In the genomic region with DNA sequence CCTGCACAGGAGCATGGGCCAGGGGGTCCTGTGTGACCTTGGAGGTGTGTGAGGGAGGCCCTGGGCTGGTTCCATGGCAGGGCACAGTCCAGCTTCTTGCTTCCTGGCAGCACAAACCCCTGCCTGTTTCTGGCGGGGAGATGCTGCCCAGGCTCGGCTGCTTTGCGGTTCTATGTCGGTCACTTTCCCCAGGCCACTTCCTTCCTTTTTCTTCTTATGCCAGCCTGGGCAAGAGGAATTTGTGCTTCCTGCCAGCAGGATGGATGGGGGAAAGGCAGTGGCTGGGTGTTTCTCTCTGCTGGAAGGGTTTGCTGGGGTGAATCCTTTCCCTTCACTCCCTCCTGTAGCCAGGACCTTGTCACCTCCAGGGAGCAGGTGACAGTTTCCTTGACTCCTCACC, we compare ENCODE assay signal across 11 cellular contexts. TPM values are rescaled to one million over a fixed set of nuclear protein-coding genes. Genes with fewer than 3 reads are reported as not detected.
DNase-seq lines count a peak whose midpoint lies in the region; ATAC-seq lines count a peak whose summit lies in the region.
"Had no signal": no experiment of that assay in that cellular context is flagged by ENCODE, and none has a peak within 500 bp of the region (broad histone marks: within the 10 kb centered on the region; RNA-seq: fewer than 3 reads in every experiment).

No MANE protein-coding gene starts in this region.

- peaks cover 68% of the 10 kb centered on the region for H3F3A ChIP-seq in GM23248 (ENCODE audit: insufficient read depth)

- H3K9ac ChIP-seq in GM23248 (peak overlapping the region; percentile 20; the same call in 1 of the 2 replicates), stomach smooth muscle (ENCODE audit: low read length in 2 of 2) (no peak overlapping the region)

- no peak overlapping the region for H3K4me3 ChIP-seq in GM23248
- H3K4me3 ChIP-seq in stomach smooth muscle (ENCODE audit: low read length in 2 of 2): peak overlapping the region; percentile 7 to 29

- H3K9me3 ChIP-seq in GM23248 (ENCODE audit: low read depth) (no peaks in the 10 kb centered on the region), stomach smooth muscle (ENCODE audit: control insufficient read depth in 2 of 2, low read length in 2 of 2) (no peaks in the 10 kb centered on the region)

- ATAC-seq in GM19035 (IDR thresholded peaks at IDR 0.05; ENCODE audit: unreplicated experiment): no peak
- no peak for ATAC-seq in HG02571 (IDR thresholded peaks at IDR 0.05; ENCODE audit: unreplicated experiment)
- ATAC-seq: activated T-cell treated with anti-CD3 and anti-CD28 coated beads, Interleukin-2, amount 50 U/mL, for 72 hours had no signal

- peak overlapping the region; percentile 86 for H3K27ac ChIP-seq in GM23248
- H3K27ac ChIP-seq in stomach smooth muscle (ENCODE audit: low read length): no peak overlapping the region

- H3K27me3 ChIP-seq in GM23248 (replicated peaks; ENCODE audit: insufficient read depth) (no peaks in the 10 kb centered on the region), stomach smooth muscle (ENCODE audit: control insufficient read depth in 1 of 2, insufficient read depth in 2 of 2, low read length in 2 of 2) (no peaks in the 10 kb centered on the region)

- peaks cover 95% of the 10 kb centered on the region for H3K79me2 ChIP-seq in GM23248 (ENCODE audit: insufficient read depth)

- H3K4me1 ChIP-seq in GM23248 (ENCODE audit: insufficient read depth) (peaks cover 85% of the 10 kb centered on the region), stomach smooth muscle (ENCODE audit: control insufficient read depth, insufficient read depth, low read length) (peaks cover 61% of the 10 kb centered on the region)

- no peaks in the 10 kb centered on the region for H3K9me2 ChIP-seq in GM23248 (ENCODE audit: insufficient read depth)

- in situ Hi-C loops in GM23248 (cut with MboI): no loop called here

- no peak overlapping the region for H2AFZ ChIP-seq in GM23248

- peak; percentile 38 for DNase-seq in GM23248
- peak; percentile 86 for DNase-seq in SKM-1 treated with dmso at 0.1 percent for 144 hours (lab: John Stamatoyannopoulos, UW; ENCODE audit: unreplicated experiment)
- DNase-seq in hippocampal formation (lab: John Stamatoyannopoulos, UW): peak; percentile 16 to 30
- DNase-seq in NCI-H226: no peak
- DNase-seq in stimulated activated CD4-positive, alpha-beta T cell treated with anti-CD3 and anti-CD28 coated beads, Interleukin-12 subunit alpha, Interleukin-12 subunit beta, amount 100 ng/mL, for 4 hours: no peak
- DNase-seq: activated T-cell treated with anti-CD3 and anti-CD28 coated beads, Interleukin-2, amount 50 U/mL, for 72 hours; DND-41; NK-92 treated with Interleukin-12 subunit alpha and Interleukin-12 subunit beta, amount 100 ng/mL, for 24 hours had no signal

- 13 to 17% methylated on average over 4 of the region's 4 CpGs for WGBS in GM23248 (ENCODE audit: low coverage in 1 of 2, low lambda C conversion rate in 2 of 2, missing lambda C conversion rate in 2 of 2), 2 experiments

- H3K36me3 ChIP-seq in GM23248 (ENCODE audit: low read depth) (no peaks in the 10 kb centered on the region), stomach smooth muscle (ENCODE audit: control insufficient read depth in 2 of 2, insufficient read depth in 2 of 2, low read length in 2 of 2) (no peaks in the 10 kb centered on the region)

- peak overlapping the region; percentile 40 for H3K4me2 ChIP-seq in GM23248 (ENCODE audit: unreplicated experiment)

- no peaks in the 10 kb centered on the region; the same call in 1 of the 2 replicates for H4K20me1 ChIP-seq in GM23248 (ENCODE audit: insufficient read depth)

RNA-seq across cellular contexts. Expression of a gene that starts 24.3 kb away (rescaled TPM):
- total RNA-seq in GM23248 (2014; rRNA removed; shearing (Covaris generic)): 49.6 and 54.1 TPM in 2 replicates
- polyA plus RNA-seq in GM23248 (2016; fragmentation: Nextera tagmentation; extraction: Ambion mirVana): 8.8 and 10.9 TPM in 2 replicates

Comparison
In these comparisons a context has a peak if more than half of its experiments do, and no peak if none do; other contexts are left out.
1. DNase-seq: peak in GM23248 (single experiment), SKM-1 treated with dmso at 0.1 percent for 144 hours (single experiment) and hippocampal formation (2 of 2); none in NCI-H226 (single experiment) and stimulated activated CD4-positive, alpha-beta T cell treated with anti-CD3 and anti-CD28 coated beads, Interleukin-12 subunit alpha, Interleukin-12 subunit beta, amount 100 ng/mL, for 4 hours (single experiment).